34 cellular contexts compared by ENCODE assay signal in genomic region chr4:72797486-72797885, GRCh38.
"Had no signal": no experiment of that assay in that cellular context is flagged by ENCODE, and none has a peak within 500 bp of the region (broad histone marks: within the 10 kb centered on the region; RNA-seq: fewer than 3 reads in every experiment).

No MANE protein-coding gene starts in this region.

- H3K9me3 ChIP-seq: MG63 had no signal

- DNase-seq: Karpas-422, Kasumi-1, MG63, MM.1S, MV-4-11, NCI-H1048, NCI-H1092, NCI-H1092 treated with DMSO at 0.1 percent for 48 hours, NCI-H1105, NCI-H1105 treated with DMSO at 0.1 percent for 48 hours, NCI-H1417, NCI-H1417 treated with DMSO at 0.1 percent for 48 hours, NCI-H1436, NCI-H1436 treated with DMSO at 0.1 percent for 48 hours, NCI-H146, NCI-H1694, NCI-H1694 treated with DMSO at 0.1 percent for 48 hours, NCI-H187, NCI-H187 treated with DMSO at 0.1 percent for 48 hours, NCI-H1930, NCI-H2029, NCI-H2029 treated with DMSO at 0.1 percent for 48 hours, NCI-H2081, NCI-H2081 treated with DMSO at 0.1 percent for 48 hours, NCI-H2107, NCI-H2171, NCI-H2171 treated with DMSO at 0.1 percent for 48 hours, NCI-H2227 treated with DMSO at 0.1 percent for 48 hours, NCI-H226, NCI-H345, NCI-H446, NCI-H446 treated with DMSO at 0.1 percent for 48 hours, NCI-H510A, NCI-H510A treated with DMSO at 0.1 percent for 48 hours had no signal

- H3K27me3 ChIP-seq: MG63 had no signal

- H3K36me3 ChIP-seq: MG63 had no signal

- H3K4me3 ChIP-seq: MG63 had no signal
